13 cellular contexts compared by ENCODE assay signal in the genomic region with DNA sequence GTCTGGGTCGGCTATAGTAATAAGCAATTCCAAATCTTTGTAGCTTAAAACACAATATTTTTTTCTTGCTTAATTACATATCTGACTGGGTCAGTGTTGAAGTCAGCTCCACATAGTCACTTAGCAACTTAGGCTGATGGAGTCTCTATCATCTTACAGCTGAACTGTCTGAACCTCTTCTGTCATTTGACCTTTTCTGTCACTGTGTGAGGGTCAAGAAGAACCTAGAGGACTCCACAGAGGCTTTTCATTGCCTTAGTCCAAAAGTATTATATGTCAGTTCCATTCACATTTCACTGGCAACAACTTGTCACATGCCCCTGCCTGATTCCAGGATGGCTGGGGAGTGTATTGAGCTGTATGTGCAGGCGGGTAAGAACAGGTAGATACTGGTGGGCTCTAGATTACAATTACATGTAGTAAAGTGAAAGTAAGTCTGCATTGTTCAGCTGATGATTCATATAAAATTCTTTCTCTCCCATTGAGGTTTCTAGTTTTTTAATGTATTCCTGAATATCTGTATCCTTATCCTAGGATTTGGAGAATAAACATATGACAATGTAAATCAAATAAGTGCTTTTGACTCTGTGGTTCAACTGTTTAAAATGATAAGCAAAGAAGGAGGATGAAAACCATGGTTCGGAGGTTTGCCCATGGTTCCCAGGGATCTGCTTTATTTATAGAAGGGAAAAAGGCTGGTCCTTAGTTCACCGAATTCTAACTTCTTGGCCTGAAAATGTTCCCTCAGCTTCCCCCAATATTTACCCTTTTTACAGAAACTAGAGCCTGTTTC.
"Had no signal": no experiment of that assay in that cellular context is flagged by ENCODE, and none has a peak within 500 bp of the region (broad histone marks: within the 10 kb centered on the region; RNA-seq: fewer than 3 reads in every experiment).

No MANE protein-coding gene starts in this region.

- H3K4me1 ChIP-seq: esophagus squamous epithelium, pancreas, stomach had no signal

- H3K9me3 ChIP-seq: esophagus squamous epithelium, pancreas, stomach, thoracic aorta had no signal

- H3K36me3 ChIP-seq: esophagus squamous epithelium, pancreas, stomach, thoracic aorta had no signal

- H3K27ac ChIP-seq: esophagus squamous epithelium, pancreas, stomach, thoracic aorta had no signal

- H3K4me3 ChIP-seq: esophagus squamous epithelium, pancreas, stomach, thoracic aorta had no signal

- ATAC-seq: activated CD8-positive, alpha-beta T cell treated with anti-CD3 and anti-CD28 coated beads, Interleukin-2, amount 10 ng/mL, durations not matched to agents 7 days and 5 days; activated naive CD8-positive, alpha-beta T cell treated with anti-CD3 and anti-CD28 coated beads, Interleukin-2, amount 50 U/mL, for 24 hours; pancreas had no signal

- DNase-seq: activated CD4-positive, alpha-beta T cell treated with anti-CD3 and anti-CD28 coated beads for 4 hours; activated CD8-positive, alpha-beta T cell treated with anti-CD3 and anti-CD28 coated beads, Interleukin-2, amount 10 ng/mL, durations not matched to agents 7 days and 5 days; activated naive CD4-positive, alpha-beta T cell treated with Interleukin-2 at 50 U/mL for 16 hours; activated naive CD8-positive, alpha-beta T cell treated with anti-CD3 and anti-CD28 coated beads, Interleukin-2, amount 50 U/mL, for 24 hours; esophagus squamous epithelium; foreskin melanocyte; kidney; pancreas; retina; stimulated activated CD4-positive, alpha-beta T cell treated with anti-CD3 and anti-CD28 coated beads, Interleukin-15, amount 100 ng/mL, for 24 hours; stimulated activated CD4-positive, alpha-beta T cell treated with anti-CD3 and anti-CD28 coated beads, Interleukin-4, amount 100 ng/mL, for 24 hours; stomach had no signal
